8 cellular contexts compared by ENCODE assay signal in the genomic region with DNA sequence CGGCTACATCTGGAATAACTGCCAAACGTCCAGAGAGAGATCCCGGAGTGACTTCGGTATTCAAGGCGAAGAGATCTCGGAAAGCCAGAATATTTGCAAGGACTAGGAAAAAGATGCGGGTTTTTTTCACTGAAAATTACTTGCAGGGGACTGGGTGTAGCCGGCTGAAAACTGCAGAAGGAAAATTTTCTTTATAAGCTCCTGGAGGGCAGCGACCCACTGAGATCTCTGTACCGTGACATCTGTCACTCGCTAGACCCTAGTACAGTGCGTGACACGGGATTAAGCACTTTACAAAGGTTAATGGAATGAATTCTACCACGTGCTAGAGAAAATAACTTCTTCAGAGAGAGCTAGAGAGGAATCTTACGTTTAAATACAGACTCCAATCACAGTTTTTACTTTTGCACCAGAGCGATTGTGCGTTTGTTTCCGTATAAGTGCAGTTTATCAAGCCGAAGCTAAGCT. TPM values are rescaled to one million over a fixed set of nuclear protein-coding genes. Genes with fewer than 3 reads are reported as not detected.
DNase-seq lines count a peak whose midpoint lies in the region; FAIRE-seq and TF ChIP-seq lines count a peak whose summit lies in the region.

No MANE protein-coding gene starts in this region.

- H3K4me3 ChIP-seq in SU-DHL-6 (ENCODE audit: insufficient read depth, low read length, poor library complexity, severe bottlenecking) (peak overlapping the region; percentile 81), sigmoid colon (peak overlapping the region; percentile 87 to 98 (median 96))

- peak overlapping the region; percentile 95 for H3K4me2 ChIP-seq in SU-DHL-6 (ENCODE audit: low read depth, low read length, poor library complexity, severe bottlenecking)

- no peak overlapping the region for H3K27ac ChIP-seq in SU-DHL-6 (ENCODE audit: low read depth, low read length)
- peak overlapping the region; percentile 92 to 97 (median 96) for H3K27ac ChIP-seq in sigmoid colon

- no peak for DNase-seq in GM12891 (ENCODE audit: insufficient read length, low spot score)
- peak; percentile 8 for DNase-seq in germinal center (ENCODE audit: low spot score)
- DNase-seq in sigmoid colon, result no peak
- no peak for DNase-seq in RKO (ENCODE audit: low spot score)
- DNase-seq in RPMI8226, result no peak
- DNase-seq in COR-L47 (lab: John Stamatoyannopoulos, UW), result no peak
- DNase-seq in NCI-H510A treated with DMSO at 0.1 percent for 48 hours (lab: John Stamatoyannopoulos, UW), result no peak

- no peak for TF ChIP-seq EP300 in sigmoid colon (IDR thresholded peaks at IDR 0.05)

- TF ChIP-seq CTCF in SU-DHL-6 (IDR thresholded peaks at IDR 0.05; ENCODE audit: insufficient read depth, low read length, poor library complexity, severe bottlenecking) (no peak), sigmoid colon (IDR thresholded peaks at IDR 0.05) (no peak)

- H3K4me1 ChIP-seq in sigmoid colon, result peaks cover 0 to 16% (median 11%) of the 10 kb centered on the region in 4 donors

- peaks cover 29% of the 10 kb centered on the region for H4K20me1 ChIP-seq in SU-DHL-6 (ENCODE audit: low read depth, low read length)

- H3K79me2 ChIP-seq in SU-DHL-6 (ENCODE audit: insufficient read depth, low read length), result peaks cover 31% of the 10 kb centered on the region

- H3K9me3 ChIP-seq in SU-DHL-6 (ENCODE audit: insufficient read depth, low read length) (no peaks in the 10 kb centered on the region), sigmoid colon (no peaks in the 10 kb centered on the region)

- H2AFZ ChIP-seq in SU-DHL-6 (ENCODE audit: low read depth, low read length, severe bottlenecking), result peak overlapping the region; percentile 95

- H3K9me2 ChIP-seq in SU-DHL-6 (replicated peaks; ENCODE audit: insufficient read depth, low read length), result no peaks in the 10 kb centered on the region

- TF ChIP-seq POLR2A in GM12891 (IDR thresholded peaks at IDR 0.05; ENCODE audit: low read depth, low read length), result no peak
- TF ChIP-seq POLR2A in sigmoid colon (IDR thresholded peaks at IDR 0.05), result no peak

- FAIRE-seq in GM12891 (lab: Jason Lieb, UNC), result peak; percentile 26

- WGBS in sigmoid colon, 2 donors, result 1% methylated on average over 19 of the region's 19 CpGs

- intact Hi-C loops in sigmoid colon (cut with DNase I), result loop anchor here (1.0 kb wide), 1 partner anchor 212 kb away; the partner anchor contains the start of genes DCAF16 and NCAPG

- H3K36me3 ChIP-seq in SU-DHL-6 (ENCODE audit: low read length), result no peaks in the 10 kb centered on the region
- no peaks in the 10 kb centered on the region for H3K36me3 ChIP-seq in sigmoid colon

- no peaks in the 10 kb centered on the region for H3K27me3 ChIP-seq in SU-DHL-6 (ENCODE audit: low read length)
- no peaks in the 10 kb centered on the region for H3K27me3 ChIP-seq in sigmoid colon

- 0 out of 2 replicates have a peak, but pooled peaks cover 3% of the 10 kb centered on the region for H3F3A ChIP-seq in SU-DHL-6 (ENCODE audit: insufficient read depth)

- H3K9ac ChIP-seq in SU-DHL-6 (ENCODE audit: low read length), result peak overlapping the region; percentile 93

TF ChIP-seq in GM12891, 5 proteins besides CTCF, POLR2A, EP300 and RAD21:
- TF ChIP-seq PAX5 (IDR thresholded peaks at IDR 0.05; ENCODE audit: insufficient read depth, low read length, severe bottlenecking) (no peak), POU2F2 (IDR thresholded peaks at IDR 0.05; ENCODE audit: low read depth, low read length) (no peak), TAF1 (IDR thresholded peaks at IDR 0.05; ENCODE audit: low read depth, low read length) (no peak), SPI1 (IDR thresholded peaks at IDR 0.05; ENCODE audit: low read depth, low read length) (no peak), POLR2AphosphoS5 (IDR thresholded peaks at IDR 0.05; ENCODE audit: low read depth, low read length) (no peak)

RNA-seq across cellular contexts. Expression of gene LCORL, which starts 1.1 kb away (rescaled TPM):
- 1.6 TPM for polyA plus RNA-seq in GM12891 (2012; ENCODE audit: low read depth, missing spikeins)
- total RNA-seq in sigmoid colon, result 10 to 100 TPM; 27.5 to 46.0 (median 31.4) TPM
- 1 to 10 TPM; 3.2 to 4.2 (median 3.5) TPM for polyA plus RNA-seq in sigmoid colon
